14 cellular contexts compared by ENCODE assay signal in genomic region chr11:71579502-71579901, GRCh38. TPM values are rescaled to one million over a fixed set of nuclear protein-coding genes. Genes with fewer than 3 reads are reported as not detected.
DNase-seq lines count a peak whose midpoint lies in the region; ATAC-seq and TF ChIP-seq lines count a peak whose summit lies in the region.
"Not testable (repeated sequence)": the region's sequence is repeated elsewhere in the genome, so short reads cannot be mapped to it uniquely, and the experiment has no call there.
"Had no signal": no experiment of that assay in that cellular context is flagged by ENCODE, and none has a peak within 500 bp of the region (broad histone marks: within the 10 kb centered on the region; RNA-seq: fewer than 3 reads in every experiment).

No MANE protein-coding gene starts in this region.

- not testable (repeated sequence) for H3K4me3 ChIP-seq in Panc1 (ENCODE audit: low read depth in 2 of 2, low read length in 2 of 2); osteoblast (ENCODE audit: insufficient read depth, low read length)

- POLR2A ChIA-PET in Panc1 (lab: Charles Lee): not testable (repeated sequence)

- intact Hi-C loops in Panc1 (cut with micrococcal nuclease; ENCODE audit: unreplicated experiment); left ventricle myocardium superior (cut with micrococcal nuclease): not testable (repeated sequence)

- not testable (repeated sequence) for H3K36me3 ChIP-seq in Panc1 (ENCODE audit: control insufficient read depth, insufficient read depth, low read length); osteoblast (ENCODE audit: insufficient read depth, low read length)

- H3K27ac Mint-ChIP-seq in activated T-helper 17 cell treated with anti-CD3 and anti-CD28 coated beads, Interleukin-2, amount 50 U/mL, for 72 hours: not testable (repeated sequence)

- not testable (repeated sequence) for H3K79me2 ChIP-seq in osteoblast (ENCODE audit: insufficient read depth, low read length)

- not testable (repeated sequence) for H3K27ac ChIP-seq in Panc1 (ENCODE audit: low read length); osteoblast (ENCODE audit: low read depth, low read length)

- not testable (repeated sequence) for H2AFZ ChIP-seq in osteoblast (ENCODE audit: low read length)

- H3K36me3 Mint-ChIP-seq in activated T-helper 17 cell treated with anti-CD3 and anti-CD28 coated beads, Interleukin-2, amount 50 U/mL, for 72 hours (ENCODE audit: low read depth): not testable (repeated sequence)

- not testable (repeated sequence) for H3K9me3 Mint-ChIP-seq in activated T-helper 17 cell treated with anti-CD3 and anti-CD28 coated beads, Interleukin-2, amount 50 U/mL, for 72 hours

- CTCF ChIA-PET in Panc1 (lab: Charles Lee): interaction anchor here (0.6 to 1.5 kb wide), 6 partner anchors 12 to 132 kb away, joined by 3 to 5 read pairs (median 3); partner anchors contain the start of genes KRTAP5-9 and NADSYN1

- BruUV-seq in Panc1 (replicated peaks; lab: Mats Ljungman, UMichigan): not testable (repeated sequence)

- not testable (repeated sequence) for H3K4me1 Mint-ChIP-seq in activated T-helper 17 cell treated with anti-CD3 and anti-CD28 coated beads, Interleukin-2, amount 50 U/mL, for 72 hours

- not testable (repeated sequence) for H4K20me1 ChIP-seq in osteoblast (ENCODE audit: insufficient read depth, low read length)

- H3K27me3 ChIP-seq in Panc1 (ENCODE audit: control insufficient read depth, insufficient read depth, low read length) (peaks cover 10% of the 10 kb centered on the region; the same call in 1 of the 2 replicates), osteoblast (ENCODE audit: insufficient read depth, low read length) (peaks cover 21% of the 10 kb centered on the region)

- H3K27me3 Mint-ChIP-seq in activated T-helper 17 cell treated with anti-CD3 and anti-CD28 coated beads, Interleukin-2, amount 50 U/mL, for 72 hours: peaks cover 21% of the 10 kb centered on the region

- TF ChIP-seq CTCF in Panc1 (IDR thresholded peaks at IDR 0.05); osteoblast (IDR thresholded peaks at IDR 0.05; ENCODE audit: extremely low read depth, low read depth, low read length): not testable (repeated sequence)

- H3K4me3 Mint-ChIP-seq in activated T-helper 17 cell treated with anti-CD3 and anti-CD28 coated beads, Interleukin-2, amount 50 U/mL, for 72 hours: not testable (repeated sequence)

- ATAC-seq in Panc1 (0 out of 2 replicates have a peak, but pooled peaks have one; percentile 25), esophagus mucosa (peak; percentile 19), left ventricle myocardium superior (peak; percentile 17)
- ATAC-seq in activated T-helper 17 cell treated with anti-CD3 and anti-CD28 coated beads, Interleukin-2, amount 50 U/mL, for 72 hours (replicated peaks): peak; percentile 34

- not testable (repeated sequence) for H3K4me1 ChIP-seq in Panc1 (ENCODE audit: control insufficient read depth, insufficient read depth, low read length); osteoblast (ENCODE audit: insufficient read depth, low read length)

- in situ Hi-C loops in Panc1 (cut with HindIII; ENCODE audit: low pct_unique_long_range_greater_than_20kb, low sequenced_read_pairs): not testable (repeated sequence)

- H3K4me2 ChIP-seq in osteoblast (ENCODE audit: insufficient read depth, low read length): not testable (repeated sequence)

- H3K9me3 ChIP-seq in Panc1 (ENCODE audit: control insufficient read depth, insufficient read depth, low read depth, low read length); osteoblast (ENCODE audit: low read depth, low read length): not testable (repeated sequence)

- DNase-seq in ELR (ENCODE audit: low read depth): peak; percentile 10
- DNase-seq in LHCN-M2 (ENCODE audit: low read depth): peak; percentile 19
- DNase-seq in Panc1 (ENCODE audit: low read depth, low spot score); left ventricle myocardium superior: not testable (repeated sequence)
- peak; percentile 47 for DNase-seq in osteoblast (ENCODE audit: insufficient read length, low spot score, missing footprints)

RNA-seq across cellular contexts. Expression of gene KRTAP5-11, which starts 3.2 kb away (rescaled TPM):
- total RNA-seq in LHCN-M2 (2014; rRNA removed) (not detected in 2 replicates), Panc1 (2021; ENCODE audit: unreplicated experiment) (not detected), esophagus mucosa (not detected), left ventricle myocardium superior (not detected), osteoblast (not detected in 2 replicates)
- polyA plus RNA-seq in LHCN-M2 (2012): not detected
- not detected for polyA plus RNA-seq in Panc1 (2012; ENCODE audit: insufficient read length)
- not detected for total RNA-seq in activated T-helper 17 cell treated with anti-CD3 and anti-CD28 coated beads, Interleukin-2, amount 50 U/mL, for 72 hours
- total RNA-seq: CD4-positive, alpha-beta memory T cell; G401; GM12878; HT1080; IMR-90; K562 had no signal
- polyA plus RNA-seq: CD14-positive monocyte; CD4-positive, alpha-beta memory T cell; GM12878; IMR-90; K562 had no signal

RNA-seq across cellular contexts. Expression of gene KRTAP5-10, which starts 14.1 kb away (rescaled TPM):
- total RNA-seq in LHCN-M2 (2014; rRNA removed): 0.58 TPM in 1 of 2 replicates, not detected in the other
- polyA plus RNA-seq in LHCN-M2 (2012): not detected
- total RNA-seq in Panc1 (2021; ENCODE audit: unreplicated experiment): not detected
- polyA plus RNA-seq in Panc1 (2012; ENCODE audit: insufficient read length): not detected
- total RNA-seq in activated T-helper 17 cell treated with anti-CD3 and anti-CD28 coated beads, Interleukin-2, amount 50 U/mL, for 72 hours: not detected
- total RNA-seq in esophagus mucosa: 0.16 TPM
- total RNA-seq in left ventricle myocardium superior: not detected
- 0.36 TPM in 1 of 2 replicates, not detected in the other for total RNA-seq in osteoblast
- total RNA-seq: CD4-positive, alpha-beta memory T cell; G401; GM12878; HT1080; IMR-90; K562 had no signal
- polyA plus RNA-seq: CD14-positive monocyte; CD4-positive, alpha-beta memory T cell; IMR-90; K562 had no signal

RNA-seq across cellular contexts. Expression of gene KRTAP5-9, which starts 31.3 kb away (rescaled TPM):
- total RNA-seq in LHCN-M2 (2014; rRNA removed) (not detected in 2 replicates), Panc1 (2021; ENCODE audit: unreplicated experiment) (not detected), esophagus mucosa (0.36 TPM), left ventricle myocardium superior (not detected), osteoblast (not detected in 2 replicates)
- polyA plus RNA-seq in LHCN-M2 (2012): 0.09 TPM
- not detected for polyA plus RNA-seq in Panc1 (2012; ENCODE audit: insufficient read length)
- under 1 TPM in 1 of 2 donors, not detected in 1; 0.22 TPM for total RNA-seq in activated T-helper 17 cell treated with anti-CD3 and anti-CD28 coated beads, Interleukin-2, amount 50 U/mL, for 72 hours
- total RNA-seq: CD4-positive, alpha-beta memory T cell; G401; HT1080; IMR-90; K562 had no signal
- polyA plus RNA-seq: CD14-positive monocyte; CD4-positive, alpha-beta memory T cell; K562 had no signal

RNA-seq across cellular contexts. Expression of gene KRTAP5-8, which starts 41.7 kb away (rescaled TPM):
- not detected in 2 replicates for total RNA-seq in LHCN-M2 (2014; rRNA removed)
- not detected for polyA plus RNA-seq in LHCN-M2 (2012)
- total RNA-seq in Panc1 (2021; ENCODE audit: unreplicated experiment): not detected
- not detected for polyA plus RNA-seq in Panc1 (2012; ENCODE audit: insufficient read length)
- total RNA-seq in activated T-helper 17 cell treated with anti-CD3 and anti-CD28 coated beads, Interleukin-2, amount 50 U/mL, for 72 hours: under 1 TPM in 1 of 2 donors, not detected in 1; 0.50 TPM
- total RNA-seq in esophagus mucosa: 0.32 TPM
- total RNA-seq in left ventricle myocardium superior: not detected
- 0.36 TPM in 1 of 2 replicates, not detected in the other for total RNA-seq in osteoblast
- total RNA-seq: CD4-positive, alpha-beta memory T cell; G401; HT1080; IMR-90; K562 had no signal
- polyA plus RNA-seq: CD14-positive monocyte; CD4-positive, alpha-beta memory T cell; K562 had no signal

RNA-seq across cellular contexts. Expression of gene KRTAP5-7, which starts 52.4 kb away (rescaled TPM):
- total RNA-seq in LHCN-M2 (2014; rRNA removed): not detected in 2 replicates
- polyA plus RNA-seq in LHCN-M2 (2012): not detected
- total RNA-seq in Panc1 (2021; ENCODE audit: unreplicated experiment): not detected
- not detected for polyA plus RNA-seq in Panc1 (2012; ENCODE audit: insufficient read length)
- total RNA-seq in activated T-helper 17 cell treated with anti-CD3 and anti-CD28 coated beads, Interleukin-2, amount 50 U/mL, for 72 hours: under 1 TPM in 1 of 2 donors, not detected in 1; 0.17 TPM
- total RNA-seq in esophagus mucosa: 0.16 TPM
- total RNA-seq in left ventricle myocardium superior: not detected
- total RNA-seq in osteoblast: 0.36 and 0.59 TPM in 2 replicates
- total RNA-seq: CD4-positive, alpha-beta memory T cell; G401; GM12878; HT1080; IMR-90; K562 had no signal
- polyA plus RNA-seq: CD14-positive monocyte; CD4-positive, alpha-beta memory T cell; IMR-90; K562 had no signal
